9 cellular contexts compared by ENCODE assay signal in the genomic region with DNA sequence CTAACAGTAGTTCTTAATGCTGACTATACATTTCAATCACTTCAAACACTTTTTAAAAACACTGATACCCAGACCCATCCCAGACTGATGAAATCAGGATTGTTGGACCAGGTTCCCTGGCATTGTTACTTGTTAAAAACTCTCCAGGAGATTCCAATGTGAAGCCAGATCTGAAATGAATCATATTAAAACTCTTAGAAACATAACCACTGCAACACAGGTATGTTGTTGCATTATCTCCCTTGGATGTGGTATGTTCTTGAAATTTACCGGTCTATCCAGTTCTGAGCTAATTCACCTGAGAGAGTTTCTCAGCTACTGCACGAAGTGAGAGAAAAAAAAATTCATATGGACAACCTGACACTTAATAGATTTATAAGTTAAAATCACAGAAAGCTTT.
"Had no signal": no experiment of that assay in that cellular context is flagged by ENCODE, and none has a peak within 500 bp of the region (broad histone marks: within the 10 kb centered on the region; RNA-seq: fewer than 3 reads in every experiment).

No MANE protein-coding gene starts in this region.

- H3K9me3 ChIP-seq: colonic mucosa, ovary had no signal

- DNase-seq: activated CD4-positive, alpha-beta memory T cell treated with anti-CD3 and anti-CD28 coated beads for 36 hours; activated CD4-positive, alpha-beta T cell treated with anti-CD3 and anti-CD28 coated beads for 1 hour; activated effector memory CD4-positive, alpha-beta T cell treated with anti-CD3 and anti-CD28 coated beads, Interleukin-2, amount 50 U/mL, for 16 hours; activated T-cell treated with anti-CD3 and anti-CD28 coated beads, Interleukin-2, amount 50 U/mL, for 4 hours; colonic mucosa; immature natural killer cell; ovary; T-helper 9 cell had no signal

- H3K27ac ChIP-seq: colonic mucosa, ovary had no signal

- H3K36me3 Mint-ChIP-seq: activated CD4-positive, alpha-beta memory T cell treated with anti-CD3 and anti-CD28 coated beads for 36 hours; immature natural killer cell had no signal

- H3K4me1 Mint-ChIP-seq: immature natural killer cell had no signal

- ATAC-seq: activated T-cell treated with anti-CD3 and anti-CD28 coated beads, Interleukin-2, amount 50 U/mL, for 4 hours had no signal

- H3K36me3 ChIP-seq: colonic mucosa, ovary had no signal

- H3K9me3 Mint-ChIP-seq: immature natural killer cell had no signal

- H3K4me3 Mint-ChIP-seq: activated CD4-positive, alpha-beta memory T cell treated with anti-CD3 and anti-CD28 coated beads for 36 hours; activated naive CD8-positive, alpha-beta T cell; activated T-cell treated with anti-CD3 and anti-CD28 coated beads, Interleukin-2, amount 50 U/mL, for 4 hours; immature natural killer cell had no signal

- H3K4me1 ChIP-seq: colonic mucosa had no signal

- H3K27me3 ChIP-seq: colonic mucosa, ovary had no signal

- H3K4me3 ChIP-seq: colonic mucosa, ovary had no signal

- H3K27ac Mint-ChIP-seq: activated CD4-positive, alpha-beta memory T cell treated with anti-CD3 and anti-CD28 coated beads for 36 hours; activated naive CD8-positive, alpha-beta T cell; immature natural killer cell had no signal
